Comparison of ENCODE assay signal across 3 cellular contexts in genomic region chr17:38596651-38597050, GRCh38.
TF ChIP-seq lines count a peak whose summit lies in the region.

No MANE protein-coding gene starts in this region.

TF ChIP-seq in HepG2, 621 proteins besides CTCF, POLR2A, EP300 and RAD21:
- TF ChIP-seq NONO (IDR thresholded peaks at IDR 0.05) = no peak
- 0 out of 2 replicates have a peak, but pooled peaks have one; percentile 25 for TF ChIP-seq NONO (CRISPR knock-in tag; conservative IDR thresholded peaks at IDR 0.05)
- peak; percentile 96 for TF ChIP-seq AKAP8 (CRISPR knock-in tag; IDR thresholded peaks at IDR 0.05)
- 0 out of 2 replicates have a peak, but pooled peaks have one; percentile 24 for TF ChIP-seq KDM5B (CRISPR knock-in tag; IDR thresholded peaks at IDR 0.05; ENCODE audit: borderline replicate concordance)
- TF ChIP-seq ZNF776 (CRISPR knock-in tag; IDR thresholded peaks at IDR 0.05) = 0 out of 2 replicates have a peak, but pooled peaks have one; percentile 36
- TF ChIP-seq ETV5 (CRISPR knock-in tag; IDR thresholded peaks at IDR 0.05; ENCODE audit: borderline replicate concordance) = no peak
- TF ChIP-seq KLF9 (CRISPR knock-in tag; IDR thresholded peaks at IDR 0.05; ENCODE audit: low read depth) = no peak

TF ChIP-seq in HEK293, 187 proteins besides CTCF, POLR2A, EP300 and RAD21:
- no peak for TF ChIP-seq ZNF311 (tag by site-specific recombination; IDR thresholded peaks at IDR 0.05; ENCODE audit: borderline replicate concordance)
- no peak for TF ChIP-seq ZNF544 (tag by site-specific recombination; IDR thresholded peaks at IDR 0.05)
- TF ChIP-seq ZSCAN18 (tag by site-specific recombination; IDR thresholded peaks at IDR 0.05) = no peak
- TF ChIP-seq ZNF10 (tag by site-specific recombination; IDR thresholded peaks at IDR 0.05) = peak; percentile 88
- TF ChIP-seq KLF7 (tag by site-specific recombination; IDR thresholded peaks at IDR 0.05; ENCODE audit: borderline replicate concordance) = no peak
- no peak for TF ChIP-seq ZNF140 (tag by site-specific recombination; IDR thresholded peaks at IDR 0.05)

TF ChIP-seq in H1, 55 proteins besides CTCF, POLR2A, EP300 and RAD21:
- no peak for TF ChIP-seq SAP30 (IDR thresholded peaks at IDR 0.05; ENCODE audit: insufficient read depth, insufficient replicate concordance, low read length)
- no peak for TF ChIP-seq BRCA1 (IDR thresholded peaks at IDR 0.05; ENCODE audit: low read depth, low read length)
- no peak for TF ChIP-seq CTBP2 (IDR thresholded peaks at IDR 0.05; ENCODE audit: borderline replicate concordance, insufficient read depth, insufficient read length, low read length)
- no peak for TF ChIP-seq FOSL1 (IDR thresholded peaks at IDR 0.05; ENCODE audit: insufficient read depth, low read depth, low read length)
- TF ChIP-seq SIN3A (conservative IDR thresholded peaks at IDR 0.05 in 1 of 2, IDR thresholded peaks at IDR 0.05 in 1 of 2; ENCODE audit: low read depth in 1 of 2, low read length in 2 of 2) = no peak
- no peak for TF ChIP-seq ATF2 (IDR thresholded peaks at IDR 0.05; ENCODE audit: low read length)
- TF ChIP-seq CHD2 (IDR thresholded peaks at IDR 0.05; ENCODE audit: low read length) = no peak
- TF ChIP-seq, protein P1, sequence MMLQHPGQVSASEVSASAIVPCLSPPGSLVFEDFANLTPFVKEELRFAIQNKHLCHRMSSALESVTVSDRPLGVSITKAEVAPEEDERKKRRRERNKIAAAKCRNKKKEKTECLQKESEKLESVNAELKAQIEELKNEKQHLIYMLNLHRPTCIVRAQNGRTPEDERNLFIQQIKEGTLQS (IDR thresholded peaks at IDR 0.05; ENCODE audit: insufficient read depth, low read depth, low read length) = no peak
- no peak for TF ChIP-seq RBBP5 (IDR thresholded peaks at IDR 0.05; ENCODE audit: borderline replicate concordance, low read depth, low read length)
- no peak for TF ChIP-seq BCL11A (IDR thresholded peaks at IDR 0.05; ENCODE audit: low read depth in 2 of 2, low read length in 2 of 2)
- TF ChIP-seq TBP (IDR thresholded peaks at IDR 0.05; ENCODE audit: low read depth, low read length) = no peak
- no peak for TF ChIP-seq TAF1 (IDR thresholded peaks at IDR 0.05; ENCODE audit: low read depth, low read length)
- no peak for TF ChIP-seq JUND (IDR thresholded peaks at IDR 0.05; ENCODE audit: low read length)
- no peak for TF ChIP-seq POU5F1 (IDR thresholded peaks at IDR 0.05; ENCODE audit: low read depth, low read length)
- no peak for TF ChIP-seq SUZ12 (IDR thresholded peaks at IDR 0.05; ENCODE audit: low read length)
- TF ChIP-seq POLR2AphosphoS5 (IDR thresholded peaks at IDR 0.05; ENCODE audit: low read depth, low read length) = no peak
- TF ChIP-seq ASH2L (IDR thresholded peaks at IDR 0.05; ENCODE audit: low read length) = no peak
- no peak for TF ChIP-seq ZNF274 (IDR thresholded peaks at IDR 0.05; ENCODE audit: borderline replicate concordance, extremely low read depth, low read length)
